8 cellular contexts compared by ENCODE assay signal in genomic region chr11:95680169-95680929, GRCh38.
DNase-seq lines count a peak whose midpoint lies in the region; ATAC-seq and TF ChIP-seq lines count a peak whose summit lies in the region.

No MANE protein-coding gene starts in this region.

- CTCF ChIA-PET in CD4-positive, alpha-beta memory T cell (lab: Charles Lee; ENCODE audit: partially characterized antibody), result interaction anchor here (2.5 to 2.8 kb wide), 2 partner anchors 16 to 25 kb away, joined by 6 to 20 read pairs; no protein-coding TSS in a partner anchor
- CTCF ChIA-PET in IMR-90 (lab: Yijun Ruan, JAX), result interaction anchor here (1.4 to 1.9 kb wide), 2 partner anchors 8 to 533 kb away, joined by 3 to 4 read pairs; no protein-coding TSS in a partner anchor

- no peak overlapping the region for H3K56ac ChIP-seq in IMR-90 (ENCODE audit: extremely low read depth, insufficient read depth, low read length)

- H3K36me3 Mint-ChIP-seq in CD4-positive, alpha-beta memory T cell, result peaks cover 0 to 3% of the 10 kb centered on the region in 2 donors

- peak overlapping the region; percentile 76; the same call in 1 of the 2 replicates for H4K91ac ChIP-seq in IMR-90 (ENCODE audit: insufficient read depth, low read depth, low read length)

- H2BK15ac ChIP-seq in IMR-90 (ENCODE audit: low read depth, low read length), result peak overlapping the region; percentile 2; the same call in 1 of the 3 replicates

- DNase-seq in CD4-positive, alpha-beta memory T cell, result no peak
- DNase-seq in IMR-90 (peak; percentile 85), esophagus squamous epithelium (lab: John Stamatoyannopoulos, UW) (no peak), vagina (ENCODE audit: extremely low spot score in 2 of 2) (no peak), CD1c-positive myeloid dendritic cell (ENCODE audit: extremely low spot score) (no peak), HAP-1 (ENCODE audit: low spot score in 2 of 2) (no peak), GM13977 (ENCODE audit: low spot score) (no peak)

- H4K5ac ChIP-seq in IMR-90 (ENCODE audit: low read depth, low read length), result peak overlapping the region; percentile 77

- no peak overlapping the region for H3K4ac ChIP-seq in IMR-90 (ENCODE audit: low read depth, low read length)

- no peaks in the 10 kb centered on the region for H3K79me1 ChIP-seq in IMR-90 (ENCODE audit: low read depth in 1 of 2, low read length in 2 of 2)

- peak overlapping the region; percentile 17 to 83 (median 68) for H3K27ac Mint-ChIP-seq in CD4-positive, alpha-beta memory T cell

- H3K14ac ChIP-seq in IMR-90 (replicated peaks; ENCODE audit: low read depth, low read length), result no peak overlapping the region

- H3K18ac ChIP-seq in IMR-90 (ENCODE audit: low read depth, low read length), result peak overlapping the region; percentile 83

- no peak for TF ChIP-seq RAD21 in IMR-90 (IDR thresholded peaks at IDR 0.05; ENCODE audit: low read length)

- WGBS in IMR-90 (ENCODE audit: extremely low coverage in 2 of 2, insufficient read length in 1 of 2), 2 experiments, result no CpG with 5 or more reads among the region's 3 CpGs
- 29 to 38% methylated on average over 3 of the region's 3 CpGs for whole genome bisulfite sequencing in esophagus squamous epithelium, 2 donors

- H3K4me3 ChIP-seq in CD4-positive, alpha-beta memory T cell (ENCODE audit: low read length in 2 of 2), result no peak overlapping the region
- H3K4me3 ChIP-seq in IMR-90 (ENCODE audit: insufficient read depth, low read depth, low read length) (no peak overlapping the region), esophagus squamous epithelium (no peak overlapping the region), vagina (no peak overlapping the region), HAP-1 (no peak overlapping the region)

- no peak overlapping the region for H4K8ac ChIP-seq in IMR-90 (ENCODE audit: low read depth in 2 of 2, low read length in 2 of 2)

- no peaks in the 10 kb centered on the region for H3K9me3 ChIP-seq in CD4-positive, alpha-beta memory T cell (ENCODE audit: control insufficient read depth in 1 of 2, low read length in 2 of 2)
- H3K9me3 ChIP-seq in IMR-90 (ENCODE audit: control insufficient read depth, insufficient read depth, low read length) (no peaks in the 10 kb centered on the region), esophagus squamous epithelium (no peaks in the 10 kb centered on the region), vagina (no peaks in the 10 kb centered on the region), HAP-1 (no peaks in the 10 kb centered on the region)

- peak overlapping the region; percentile 7 to 72 (median 64) for H3K4me3 Mint-ChIP-seq in CD4-positive, alpha-beta memory T cell

- no peaks in the 10 kb centered on the region for H3K9me1 ChIP-seq in IMR-90 (ENCODE audit: insufficient read depth, low read length)

- H3K9ac ChIP-seq in IMR-90 (ENCODE audit: low read depth, low read length), result no peak overlapping the region

- no peak overlapping the region for H3K27ac ChIP-seq in CD4-positive, alpha-beta memory T cell (ENCODE audit: low read depth, low read length)
- H3K27ac ChIP-seq in IMR-90 (ENCODE audit: insufficient read depth, low read length) (peak overlapping the region; percentile 69; the same call in 1 of the 2 replicates), esophagus squamous epithelium (peak overlapping the region in 3 of 4 donors; percentile 36 to 40 (median 36)), vagina (peak overlapping the region; percentile 31)

- intact Hi-C loops in CD4-positive, alpha-beta memory T cell (cut with micrococcal nuclease), result no loop called here
- intact Hi-C loops in IMR-90 (cut with micrococcal nuclease) (no loop called here), esophagus squamous epithelium (cut with DNase I) (no loop called here), vagina (cut with DNase I) (no loop called here)

- H2AFZ ChIP-seq in IMR-90 (replicated peaks; ENCODE audit: low read length, poor library complexity), result no peak overlapping the region

- H3K23ac ChIP-seq in IMR-90 (ENCODE audit: low read depth, low read length), result no peak overlapping the region

- peaks cover 0 to 5% (median 0%) of the 10 kb centered on the region in 8 donors for H3K9me3 Mint-ChIP-seq in CD4-positive, alpha-beta memory T cell

- H2BK5ac ChIP-seq in IMR-90 (ENCODE audit: low read depth, low read length, poor library complexity, severe bottlenecking), result peak overlapping the region; percentile 76

- no peak overlapping the region for H2AK9ac ChIP-seq in IMR-90 (replicated peaks; ENCODE audit: low read depth, low read length, poor library complexity)

- TF ChIP-seq POLR2A in IMR-90 (IDR thresholded peaks at IDR 0.05; ENCODE audit: low read depth, low read length), result no peak
- TF ChIP-seq POLR2A in esophagus squamous epithelium (IDR thresholded peaks at IDR 0.05), result no peak
- TF ChIP-seq POLR2A in vagina (IDR thresholded peaks at IDR 0.05), result no peak

- H2AK5ac ChIP-seq in IMR-90 (ENCODE audit: low read depth, low read length), result no peak overlapping the region

- H2BK120ac ChIP-seq in IMR-90 (ENCODE audit: low read depth, low read length), result peak overlapping the region; percentile 61

- peak overlapping the region; percentile 9; the same call in 1 of the 2 replicates for H2BK20ac ChIP-seq in IMR-90 (ENCODE audit: low read depth, low read length)

- peaks cover 42% of the 10 kb centered on the region for H3K4me1 ChIP-seq in CD4-positive, alpha-beta memory T cell (ENCODE audit: insufficient read depth, low read length)
- H3K4me1 ChIP-seq in IMR-90 (ENCODE audit: control insufficient read depth, insufficient read depth, low read length), result peaks cover 10% of the 10 kb centered on the region
- H3K4me1 ChIP-seq in esophagus squamous epithelium, result peaks cover 6 to 38% (median 13%) of the 10 kb centered on the region in 3 donors
- peaks cover 18% of the 10 kb centered on the region for H3K4me1 ChIP-seq in vagina
- H3K4me1 ChIP-seq in HAP-1, result no peaks in the 10 kb centered on the region

- peak; percentile 94 for ATAC-seq in GM21390 (IDR thresholded peaks at IDR 0.05; ENCODE audit: unreplicated experiment)
- ATAC-seq in IMR-90 (ENCODE audit: low read depth), result peak; percentile 88

- in situ Hi-C loops in IMR-90 (cut with MboI; ENCODE audit: low sequenced_read_pairs), result no loop called here
- in situ Hi-C loops in HAP-1 (cut with MboI; ENCODE audit: low sequenced_read_pairs), result no loop called here
- in situ Hi-C loops in GM13977 (cut with MboI; ENCODE audit: low pct_unique_long_range_greater_than_20kb, low sequenced_read_pairs, unreplicated experiment), result no loop called here

- H3K27me3 ChIP-seq in CD4-positive, alpha-beta memory T cell (ENCODE audit: insufficient read depth, low read length), result no peaks in the 10 kb centered on the region
- no peaks in the 10 kb centered on the region for H3K27me3 ChIP-seq in IMR-90 (ENCODE audit: control insufficient read depth, insufficient read depth, low read length)
- no peaks in the 10 kb centered on the region for H3K27me3 ChIP-seq in esophagus squamous epithelium
- H3K27me3 ChIP-seq in vagina, result no peaks in the 10 kb centered on the region
- no peaks in the 10 kb centered on the region for H3K27me3 ChIP-seq in HAP-1 (ENCODE audit: low read depth)

- peak overlapping the region; percentile 75 for H3K4me2 ChIP-seq in IMR-90 (ENCODE audit: low read depth, low read length)

- H4K20me1 ChIP-seq in IMR-90 (ENCODE audit: insufficient read depth, low read length), result no peaks in the 10 kb centered on the region

- peaks cover 17 to 81% (median 51%) of the 10 kb centered on the region in 4 donors for H3K4me1 Mint-ChIP-seq in CD4-positive, alpha-beta memory T cell

- H3K36me3 ChIP-seq in CD4-positive, alpha-beta memory T cell (ENCODE audit: insufficient read depth, low read length), result no peaks in the 10 kb centered on the region
- no peaks in the 10 kb centered on the region for H3K36me3 ChIP-seq in IMR-90 (ENCODE audit: control insufficient read depth, insufficient read depth, low read length)
- H3K36me3 ChIP-seq in esophagus squamous epithelium, result no peaks in the 10 kb centered on the region
- no peaks in the 10 kb centered on the region for H3K36me3 ChIP-seq in vagina
- H3K36me3 ChIP-seq in HAP-1 (replicated peaks), result no peaks in the 10 kb centered on the region

- TF ChIP-seq CTCF in IMR-90 (conservative IDR thresholded peaks at IDR 0.05; ENCODE audit: low read depth, low read length) (no peak), esophagus squamous epithelium (IDR thresholded peaks at IDR 0.05) (no peak), vagina (IDR thresholded peaks at IDR 0.05) (no peak), GM13977 (IDR thresholded peaks at IDR 0.05; ENCODE audit: extremely low read depth, insufficient read depth, missing control alignments) (no peak)

- dilution Hi-C loops in IMR-90 (cut with HindIII; ENCODE audit: low sequenced_read_pairs, unreplicated experiment), result no loop called here

- BruUV-seq in IMR-90 (replicated peaks; lab: Mats Ljungman, UMichigan), result no TSS peak

- no peaks in the 10 kb centered on the region for H3K27me3 Mint-ChIP-seq in CD4-positive, alpha-beta memory T cell

- POLR2A ChIA-PET in CD4-positive, alpha-beta memory T cell (lab: Charles Lee; ENCODE audit: partially characterized antibody), result interaction anchor here (0.8 to 2.9 kb wide), 9 partner anchors 8 to 613 kb away, joined by 3 to 10 read pairs (median 4); partner anchors contain the start of genes SESN3 and SRSF8
- POLR2A ChIA-PET in IMR-90 (lab: Charles Lee; ENCODE audit: unreplicated experiment), result no interaction called here

TF ChIP-seq in IMR-90, 13 proteins besides CTCF, POLR2A, EP300 and RAD21:
- TF ChIP-seq FOS (IDR thresholded peaks at IDR 0.05; ENCODE audit: low read depth, low read length) (no peak), RCOR1 (IDR thresholded peaks at IDR 0.05; ENCODE audit: insufficient replicate concordance, low read length) (no peak), CEBPB (IDR thresholded peaks at IDR 0.05; ENCODE audit: low read depth, low read length) (peak; percentile 96), MXI1 (IDR thresholded peaks at IDR 0.05; ENCODE audit: borderline replicate concordance, low read depth, low read length) (no peak)
TF ChIP-seq in IMR-90: peak in this region for 1.
